In genomic region chr6:26170181-26170580, GRCh38 we compare ENCODE assay signal across 12 cellular contexts.
DNase-seq lines count a peak whose midpoint lies in the region; ATAC-seq and TF ChIP-seq lines count a peak whose summit lies in the region.
"Had no signal": no experiment of that assay in that cellular context is flagged by ENCODE, and none has a peak within 500 bp of the region (broad histone marks: within the 10 kb centered on the region; RNA-seq: fewer than 3 reads in every experiment).

No MANE protein-coding gene starts in this region.

- H3K4me1 ChIP-seq in gastrocnemius medialis = peaks cover 4 to 13% of the 10 kb centered on the region in 2 donors
- H3K4me1 ChIP-seq: thyroid gland had no signal

- no peaks in the 10 kb centered on the region for H3K36me3 ChIP-seq in gastrocnemius medialis
- H3K36me3 ChIP-seq: lower lobe of right lung, thyroid gland had no signal

- H3K27me3 Mint-ChIP-seq in activated CD8-positive, alpha-beta T cell treated with anti-CD3 and anti-CD28 coated beads for 36 hours = no peaks in the 10 kb centered on the region
- no peaks in the 10 kb centered on the region for H3K27me3 Mint-ChIP-seq in naive thymus-derived CD8-positive, alpha-beta T cell
- H3K27me3 Mint-ChIP-seq: dendritic cell treated with granulocyte-macrophage colony-stimulating factor and Interleukin-4, amounts not matched to agents 40 ng/mL and 50 ng/mL, for 4 days had no signal

- in situ Hi-C loops in Caki2 (cut with HindIII; ENCODE audit: low pct_unique_long_range_greater_than_20kb, low sequenced_read_pairs) = no loop called here
- in situ Hi-C loops in ACHN (cut with HindIII; ENCODE audit: low pct_ligation_motif_present, low pct_unique_long_range_greater_than_20kb, low sequenced_read_pairs) = no loop called here
- in situ Hi-C loops in gastrocnemius medialis (cut with MboI; ENCODE audit: low sequenced_read_pairs in 4 of 4) = loop anchor here in 2 of 4 donors (10.0 to 25.0 kb wide), 2 partner anchors 425 to 967 kb away; partner anchors contain the start of gene ABT1 (in 2 of the 2)

- POLR2A ChIA-PET in HEK293T (lab: Yijun Ruan, JAX) = interaction anchor here (0.9 to 8.6 kb wide), 6 partner anchors 11 to 150 kb away, joined by 3 to 125 read pairs (median 4); a partner anchor contains a TSS
- POLR2A ChIA-PET in activated CD8-positive, alpha-beta T cell treated with anti-CD3 and anti-CD28 coated beads for 36 hours (lab: Charles Lee) = interaction anchor here (0.6 to 8.6 kb wide), 12 partner anchors 10 to 1309 kb away, joined by 3 to 286 read pairs (median 9); a partner anchor contains a TSS
- POLR2A ChIA-PET in naive thymus-derived CD8-positive, alpha-beta T cell (lab: Charles Lee) = interaction anchor here (0.9 to 12.3 kb wide), 9 partner anchors 10 to 149 kb away, joined by 3 to 455 read pairs (median 76); a partner anchor contains a TSS

- TF ChIP-seq POLR2A in gastrocnemius medialis (IDR thresholded peaks at IDR 0.05) = no peak

- peaks cover 46% of the 10 kb centered on the region for H3K4me1 Mint-ChIP-seq in activated CD8-positive, alpha-beta T cell treated with anti-CD3 and anti-CD28 coated beads for 36 hours (ENCODE audit: low read depth)
- H3K4me1 Mint-ChIP-seq in naive thymus-derived CD8-positive, alpha-beta T cell = peaks cover 24 to 68% (median 49%) of the 10 kb centered on the region in 4 donors

- peak overlapping the region; percentile 97 for H3K4me3 Mint-ChIP-seq in activated CD8-positive, alpha-beta T cell treated with anti-CD3 and anti-CD28 coated beads for 36 hours
- H3K4me3 Mint-ChIP-seq in naive thymus-derived CD8-positive, alpha-beta T cell = peak overlapping the region in 8 of 10 donors; percentile 87 to 99 (median 96)
- H3K4me3 Mint-ChIP-seq: dendritic cell treated with granulocyte-macrophage colony-stimulating factor and Interleukin-4, amounts not matched to agents 40 ng/mL and 50 ng/mL, for 4 days had no signal

- no peaks in the 10 kb centered on the region for H3K9me3 Mint-ChIP-seq in activated CD8-positive, alpha-beta T cell treated with anti-CD3 and anti-CD28 coated beads for 36 hours
- no peaks in the 10 kb centered on the region for H3K9me3 Mint-ChIP-seq in naive thymus-derived CD8-positive, alpha-beta T cell
- H3K9me3 Mint-ChIP-seq: dendritic cell treated with granulocyte-macrophage colony-stimulating factor and Interleukin-4, amounts not matched to agents 40 ng/mL and 50 ng/mL, for 4 days had no signal

- H3K27me3 ChIP-seq in gastrocnemius medialis = no peaks in the 10 kb centered on the region
- H3K27me3 ChIP-seq: thyroid gland had no signal

- DNase-seq in Caki2 (ENCODE audit: low read depth) = peak; percentile 29
- no peak for DNase-seq in HEK293T (ENCODE audit: extremely low spot score)
- DNase-seq in activated CD8-positive, alpha-beta T cell treated with anti-CD3 and anti-CD28 coated beads for 36 hours = no peak
- no peak for DNase-seq in naive thymus-derived CD8-positive, alpha-beta T cell
- no peak for DNase-seq in ACHN
- DNase-seq in gastrocnemius medialis = no peak
- no peak for DNase-seq in stimulated activated CD4-positive, alpha-beta T cell treated with anti-CD3 and anti-CD28 coated beads, Interleukin-12 subunit alpha, Interleukin-12 subunit beta, amount 100 ng/mL, for 4 hours
- DNase-seq: head of caudate nucleus, lower lobe of right lung, NCI-H524 had no signal

- H3K27ac Mint-ChIP-seq in activated CD8-positive, alpha-beta T cell treated with anti-CD3 and anti-CD28 coated beads for 36 hours = peak overlapping the region; percentile 99
- peak overlapping the region; percentile 96 to 100 (median 99) for H3K27ac Mint-ChIP-seq in naive thymus-derived CD8-positive, alpha-beta T cell

- peaks cover 17% of the 10 kb centered on the region for H3K36me3 Mint-ChIP-seq in activated CD8-positive, alpha-beta T cell treated with anti-CD3 and anti-CD28 coated beads for 36 hours (ENCODE audit: low read depth)
- no peaks in the 10 kb centered on the region for H3K36me3 Mint-ChIP-seq in naive thymus-derived CD8-positive, alpha-beta T cell

- no peak for TF ChIP-seq CTCF in activated CD8-positive, alpha-beta T cell treated with anti-CD3 and anti-CD28 coated beads for 36 hours (IDR thresholded peaks at IDR 0.05)
- no peak for TF ChIP-seq CTCF in gastrocnemius medialis (IDR thresholded peaks at IDR 0.05 in 4 of 5, conservative IDR thresholded peaks at IDR 0.05 in 1 of 5)

- no peak overlapping the region for H3K4me3 ChIP-seq in gastrocnemius medialis
- H3K4me3 ChIP-seq: thyroid gland had no signal

- H3K9me3 ChIP-seq in gastrocnemius medialis = no peaks in the 10 kb centered on the region
- H3K9me3 ChIP-seq: lower lobe of right lung, thyroid gland had no signal

- intact Hi-C loops in activated CD8-positive, alpha-beta T cell treated with anti-CD3 and anti-CD28 coated beads for 36 hours (cut with micrococcal nuclease) = no loop called here
- intact Hi-C loops in gastrocnemius medialis (cut with DNase I; ENCODE audit: low total_unique reads) = loop anchor here (5.0 to 10.0 kb wide), 7 partner anchors 48 to 425 kb away; partner anchors contain the start of genes ABT1 and BTN2A1

- peak overlapping the region in 2 of 4 donors; percentile 86 to 88 for H3K27ac ChIP-seq in gastrocnemius medialis
- H3K27ac ChIP-seq: thyroid gland had no signal

- CTCF ChIA-PET in HEK293T (lab: Yijun Ruan, JAX) = no interaction called here
- CTCF ChIA-PET in activated CD8-positive, alpha-beta T cell treated with anti-CD3 and anti-CD28 coated beads for 36 hours (lab: Charles Lee) = interaction anchor here (0.7 to 0.9 kb wide), 2 partner anchors 11 to 27 kb away, joined by 3 to 5 read pairs; a partner anchor contains a TSS

- no peak for ATAC-seq in activated CD8-positive, alpha-beta T cell treated with anti-CD3 and anti-CD28 coated beads for 36 hours
- no peak for ATAC-seq in naive thymus-derived CD8-positive, alpha-beta T cell
- ATAC-seq in gastrocnemius medialis = no peak
- ATAC-seq: lower lobe of right lung had no signal

TF ChIP-seq in HEK293T, 16 proteins besides CTCF, POLR2A, EP300 and RAD21:
- TF ChIP-seq L3MBTL2 (conservative IDR thresholded peaks at IDR 0.05) (peak; percentile 40), SUZ12 (IDR thresholded peaks at IDR 0.05) (no peak)
